Comparison of ENCODE assay signal across 14 cellular contexts in genomic region chr3:128679338-128679737, GRCh38. TPM values are rescaled to one million over a fixed set of nuclear protein-coding genes. Genes with fewer than 3 reads are reported as not detected.
DNase-seq lines count a peak whose midpoint lies in the region; FAIRE-seq and TF ChIP-seq lines count a peak whose summit lies in the region.
"Had no signal": no experiment of that assay in that cellular context is flagged by ENCODE, and none has a peak within 500 bp of the region (broad histone marks: within the 10 kb centered on the region; RNA-seq: fewer than 3 reads in every experiment).

No MANE protein-coding gene starts in this region.

- H3K4me3 ChIP-seq in mammary epithelial cell (replicated peaks in 1 of 3; ENCODE audit: insufficient read depth in 1 of 3, low read depth in 2 of 3, low read length in 3 of 3) = no peak overlapping the region
- no peak overlapping the region for H3K4me3 ChIP-seq in astrocyte (ENCODE audit: insufficient read depth, low read depth, low read length)
- H3K4me3 ChIP-seq in spleen = no peak overlapping the region

- H3K27ac ChIP-seq in mammary epithelial cell (ENCODE audit: insufficient read depth, low read depth, low read length) (no peak overlapping the region), astrocyte (ENCODE audit: low read depth, low read length) (no peak overlapping the region), spleen (peak overlapping the region in 3 of 8 donors; percentile 96 to 99 (median 96)), RWPE1 (no peak overlapping the region)

- DNase-seq in MCF 10A (ENCODE audit: unreplicated experiment) (no peak), mammary epithelial cell (no peak), Kasumi-1 (lab: John Stamatoyannopoulos, UW) (peak; percentile 31 to 45), astrocyte (ENCODE audit: low read depth) (no peak), spleen (peak; percentile 31), NCI-H2029 (lab: John Stamatoyannopoulos, UW) (no peak), GM19238 (ENCODE audit: insufficient read length, low spot score) (no peak), RWPE1 (ENCODE audit: low spot score) (no peak)
- DNase-seq: glutamatergic neuron, NCI-H1417 treated with DMSO at 0.1 percent for 48 hours, NCI-H510A, nephron progenitor cell had no signal

- intact Hi-C loops in MCF 10A (cut with micrococcal nuclease) = no loop called here
- intact Hi-C loops in mammary epithelial cell (cut with micrococcal nuclease) = no loop called here
- intact Hi-C loops in spleen (cut with DNase I; ENCODE audit: low total_unique reads) = no loop called here

- CTCF ChIA-PET in MCF 10A (lab: Yijun Ruan, JAX) (interaction anchor here (0.5 to 5.9 kb wide), 7 partner anchors 11 to 556 kb away, joined by 3 to 124 read pairs (median 13); no protein-coding TSS in a partner anchor), mammary epithelial cell (lab: Charles Lee; ENCODE audit: low non-redundant PET) (no interaction called here), RWPE1 (lab: Yijun Ruan, JAX) (interaction anchor here (0.6 kb wide), 1 partner anchor 325 kb away, joined by 4 read pairs; no protein-coding TSS in a partner anchor)

- H3K4me1 Mint-ChIP-seq in MCF 10A (ENCODE audit: insufficient read depth, unreplicated experiment) (peaks cover 13% of the 10 kb centered on the region), astrocyte (ENCODE audit: low read depth, unreplicated experiment) (no peaks in the 10 kb centered on the region)

- H3K9me3 Mint-ChIP-seq in MCF 10A (ENCODE audit: unreplicated experiment) (no peaks in the 10 kb centered on the region), astrocyte (ENCODE audit: unreplicated experiment) (no peaks in the 10 kb centered on the region)
- H3K9me3 Mint-ChIP-seq: nephron progenitor cell had no signal

- TF ChIP-seq CTCF in MCF 10A (IDR thresholded peaks at IDR 0.05; ENCODE audit: unreplicated experiment) (no peak), mammary epithelial cell (conservative IDR thresholded peaks at IDR 0.05 in 1 of 2, IDR thresholded peaks at IDR 0.05 in 1 of 2; ENCODE audit: extremely low read depth in 1 of 2, insufficient read depth in 1 of 2, low read depth in 1 of 2, low read length in 2 of 2) (no peak), astrocyte (IDR thresholded peaks at IDR 0.05; ENCODE audit: insufficient read depth, low read depth, low read length) (no peak), spleen (IDR thresholded peaks at IDR 0.05 in 8 of 11, conservative IDR thresholded peaks at IDR 0.05 in 3 of 11) (no peak), RWPE1 (conservative IDR thresholded peaks at IDR 0.05; ENCODE audit: low read depth) (no peak)

- H3K4me3 Mint-ChIP-seq in MCF 10A (ENCODE audit: unreplicated experiment) (peak overlapping the region; percentile 93), astrocyte (ENCODE audit: unreplicated experiment) (peak overlapping the region; percentile 11)
- H3K4me3 Mint-ChIP-seq: nephron progenitor cell had no signal

- no peak for TF ChIP-seq POLR2A in spleen (IDR thresholded peaks at IDR 0.05)

- in situ Hi-C loops in mammary epithelial cell (cut with MboI; ENCODE audit: low sequenced_read_pairs in 2 of 2) = no loop called here

- H4K20me1 ChIP-seq in mammary epithelial cell (ENCODE audit: insufficient read depth, low read length) (no peaks in the 10 kb centered on the region), astrocyte (ENCODE audit: insufficient read depth, low read length) (no peaks in the 10 kb centered on the region)

- WGBS in mammary epithelial cell (ENCODE audit: low coverage, missing lambda C conversion rate) = 96% methylated on average over 2 of the region's 2 CpGs
- 94 to 100% (median 96%) methylated on average over 2 of the region's 2 CpGs for WGBS in spleen, 5 donors

- no TSS peak for BruUV-seq in MCF 10A (replicated peaks; lab: Mats Ljungman, UMichigan)
- no TSS peak for BruUV-seq in mammary epithelial cell (replicated peaks; lab: Mats Ljungman, UMichigan)

- H3K9me3 ChIP-seq in mammary epithelial cell (replicated peaks; ENCODE audit: insufficient read depth, low read length) (no peaks in the 10 kb centered on the region), astrocyte (ENCODE audit: insufficient read depth, low read depth, low read length) (no peaks in the 10 kb centered on the region), spleen (no peaks in the 10 kb centered on the region)
- H3K9me3 ChIP-seq: breast epithelium had no signal

- H2AFZ ChIP-seq in mammary epithelial cell (ENCODE audit: low read depth, low read length) (no peak overlapping the region), astrocyte (ENCODE audit: low read depth, low read length) (no peak overlapping the region)

- H3K4me2 ChIP-seq in mammary epithelial cell (ENCODE audit: insufficient read depth, low read depth, low read length) (no peak overlapping the region), astrocyte (ENCODE audit: low read length) (no peak overlapping the region)

- H3K79me2 ChIP-seq in mammary epithelial cell (ENCODE audit: insufficient read depth, low read length) (peaks cover 5% of the 10 kb centered on the region), astrocyte (ENCODE audit: insufficient read depth, low read length) (no peaks in the 10 kb centered on the region)

- H3K27ac Mint-ChIP-seq in MCF 10A (ENCODE audit: low read depth, unreplicated experiment) = peak overlapping the region; percentile 97
- no peak overlapping the region for H3K27ac Mint-ChIP-seq in astrocyte (ENCODE audit: unreplicated experiment)
- H3K27ac Mint-ChIP-seq: nephron progenitor cell had no signal

- no peak for FAIRE-seq in astrocyte (lab: Jason Lieb, UNC)
- FAIRE-seq: endothelial cell of umbilical vein had no signal

- H3K27me3 Mint-ChIP-seq in MCF 10A (ENCODE audit: insufficient read depth, unreplicated experiment) = no peaks in the 10 kb centered on the region
- no peaks in the 10 kb centered on the region for H3K27me3 Mint-ChIP-seq in astrocyte (ENCODE audit: low read depth, unreplicated experiment)

- POLR2A ChIA-PET in MCF 10A (lab: Yijun Ruan, JAX) = interaction anchor here (1.1 to 3.4 kb wide), 8 partner anchors 12 to 441 kb away, joined by 3 to 89 read pairs (median 14); partner anchors contain the start of genes ACAD9, RAB7A and RPN1
- POLR2A ChIA-PET in RWPE1 (lab: Yijun Ruan, JAX; ENCODE audit: low non-redundant PET) = no interaction called here

- peaks cover 8% of the 10 kb centered on the region for H3K36me3 Mint-ChIP-seq in MCF 10A (ENCODE audit: insufficient read depth, unreplicated experiment)
- no peaks in the 10 kb centered on the region for H3K36me3 Mint-ChIP-seq in astrocyte (ENCODE audit: low read depth, unreplicated experiment)

- dilution Hi-C loops in mammary epithelial cell (cut with HindIII; ENCODE audit: low sequenced_read_pairs) = no loop called here

- H3K36me3 ChIP-seq in mammary epithelial cell (ENCODE audit: insufficient read depth, low read length) = no peaks in the 10 kb centered on the region
- H3K36me3 ChIP-seq in astrocyte (ENCODE audit: insufficient read depth, low read length) = no peaks in the 10 kb centered on the region
- no peaks in the 10 kb centered on the region for H3K36me3 ChIP-seq in spleen
- H3K36me3 ChIP-seq: breast epithelium had no signal

- H3K27me3 ChIP-seq in mammary epithelial cell (ENCODE audit: insufficient read depth, low read length) = no peaks in the 10 kb centered on the region
- H3K27me3 ChIP-seq in astrocyte (ENCODE audit: insufficient read depth, low read length) = no peaks in the 10 kb centered on the region
- H3K27me3 ChIP-seq in spleen (replicated peaks in 1 of 7) = no peaks in the 10 kb centered on the region
- H3K27me3 ChIP-seq: breast epithelium had no signal

- H3K9ac ChIP-seq in mammary epithelial cell (ENCODE audit: insufficient read depth, low read length) (no peak overlapping the region), astrocyte (ENCODE audit: low read length) (no peak overlapping the region)

- H3K4me1 ChIP-seq in mammary epithelial cell (ENCODE audit: insufficient read depth, low read length) = no peaks in the 10 kb centered on the region
- peaks cover 5% of the 10 kb centered on the region for H3K4me1 ChIP-seq in astrocyte (ENCODE audit: insufficient read depth, low read length)
- H3K4me1 ChIP-seq in spleen = peaks cover 0 to 57% (median 33%) of the 10 kb centered on the region in 6 donors
- H3K4me1 ChIP-seq: breast epithelium had no signal

RNA-seq across cellular contexts. Expression of gene RPN1, which starts 28.7 kb away (rescaled TPM):
- total RNA-seq in MCF 10A (2022) = 212 and 240 TPM in 2 replicates
- 100 to 1,000 TPM; 206 to 305 TPM for total RNA-seq in mammary epithelial cell
- 317 TPM for polyA plus RNA-seq in mammary epithelial cell
- polyA minus RNA-seq in mammary epithelial cell = 414 TPM
- total RNA-seq in astrocyte = 283 and 317 TPM in 2 replicates
- total RNA-seq in spleen = 100 to 1,000 TPM; 128 to 263 (median 190) TPM
- 10 to 100 TPM; 44.9 to 78.1 (median 75.4) TPM for polyA plus RNA-seq in spleen

RNA-seq across cellular contexts. Expression of gene RAB7A, which starts 46.6 kb away (rescaled TPM):
- total RNA-seq in MCF 10A (2022) (172 and 221 TPM in 2 replicates), mammary epithelial cell (100 to 1,000 TPM in 1 of 2 donors, 10 to 100 TPM in 1; 76.7 to 352 TPM), astrocyte (305 and 319 TPM in 2 replicates), spleen (100 to 1,000 TPM; 133 to 227 (median 199) TPM)
- polyA plus RNA-seq in mammary epithelial cell (353 TPM), spleen (100 to 1,000 TPM in 2 of 3 donors, 10 to 100 TPM in 1; 82.3 to 150 (median 114) TPM)
- 404 TPM for polyA minus RNA-seq in mammary epithelial cell

Comparison
In these comparisons a context has a peak if more than half of its experiments do, and no peak if none do; other contexts are left out.
1. DNase-seq: peak in Kasumi-1 (2 of 2) and spleen (single experiment); none in MCF 10A (single experiment), mammary epithelial cell (single experiment), astrocyte (single experiment), NCI-H2029 (single experiment), GM19238 (single experiment) and RWPE1 (single experiment).